In the genomic region with DNA sequence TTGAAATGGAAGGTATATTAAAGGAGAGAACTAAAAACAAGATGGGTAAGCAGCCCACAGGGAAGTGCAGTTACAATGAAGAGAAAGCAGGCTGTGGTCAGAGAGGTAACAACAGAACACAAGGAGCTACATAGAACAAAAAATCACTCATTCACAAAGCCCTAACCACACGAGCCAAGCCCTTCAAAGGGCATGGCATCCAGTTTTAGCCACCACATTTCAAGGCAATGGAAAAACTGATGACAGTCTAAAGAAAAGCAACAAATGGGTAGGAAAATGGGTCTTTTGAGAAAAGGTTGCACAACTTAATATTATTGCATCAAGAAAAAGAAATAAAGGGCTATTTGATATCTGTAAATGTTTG, we compare ENCODE assay signal across 18 cellular contexts. TPM values are rescaled to one million over a fixed set of nuclear protein-coding genes. Genes with fewer than 3 reads are reported as not detected.
DNase-seq lines count a peak whose midpoint lies in the region; ATAC-seq and TF ChIP-seq lines count a peak whose summit lies in the region.
"Had no signal": no experiment of that assay in that cellular context is flagged by ENCODE, and none has a peak within 500 bp of the region (broad histone marks: within the 10 kb centered on the region; RNA-seq: fewer than 3 reads in every experiment).

No MANE protein-coding gene starts in this region.

- intact Hi-C loops in esophagus muscularis mucosa (cut with DNase I) (no loop called here), sciatic nerve (cut with DNase I) (no loop called here), ovary (cut with DNase I) (no loop called here)

- H2BK5ac ChIP-seq in mesenchymal stem cell (ENCODE audit: low read depth, low read length, poor library complexity, severe bottlenecking): no peak overlapping the region

- no peaks in the 10 kb centered on the region for H3K27me3 ChIP-seq in esophagus muscularis mucosa
- H3K27me3 ChIP-seq in ovary: no peaks in the 10 kb centered on the region
- H3K27me3 ChIP-seq in mesenchymal stem cell (ENCODE audit: control insufficient read depth in 1 of 2, insufficient read depth in 1 of 2, low read length in 2 of 2): peaks cover 0 to 38% of the 10 kb centered on the region in 2 experiments
- H3K27me3 ChIP-seq: Peyer's patch had no signal

- no peaks in the 10 kb centered on the region for H3K79me1 ChIP-seq in mesenchymal stem cell (replicated peaks; ENCODE audit: low read length, poor library complexity, severe bottlenecking)

- no peak for TF ChIP-seq EP300 in esophagus muscularis mucosa (IDR thresholded peaks at IDR 0.05)
- no peak for TF ChIP-seq EP300 in ovary (IDR thresholded peaks at IDR 0.05)

- H4K91ac ChIP-seq in mesenchymal stem cell (ENCODE audit: low read length): no peak overlapping the region

- TF ChIP-seq CTCF in esophagus muscularis mucosa (IDR thresholded peaks at IDR 0.05) (no peak), ovary (IDR thresholded peaks at IDR 0.05) (no peak), osteocyte (IDR thresholded peaks at IDR 0.05) (no peak)

- no peak overlapping the region for H2AFZ ChIP-seq in mesenchymal stem cell (ENCODE audit: low read depth, low read length)

- H3K4me3 Mint-ChIP-seq in osteocyte (ENCODE audit: unreplicated experiment): no peak overlapping the region

- peaks cover 76% of the 10 kb centered on the region for H3K27me3 Mint-ChIP-seq in osteocyte (ENCODE audit: unreplicated experiment)

- no peak overlapping the region for H3K14ac ChIP-seq in mesenchymal stem cell (ENCODE audit: low read length in 2 of 2)

- H3K23ac ChIP-seq in mesenchymal stem cell (ENCODE audit: low read length in 2 of 2): no peak overlapping the region

- no peaks in the 10 kb centered on the region for H3K9me3 ChIP-seq in esophagus muscularis mucosa
- no peaks in the 10 kb centered on the region for H3K9me3 ChIP-seq in ovary
- no peaks in the 10 kb centered on the region for H3K9me3 ChIP-seq in mesenchymal stem cell (ENCODE audit: control insufficient read depth, low read length)
- H3K9me3 ChIP-seq: Peyer's patch had no signal

- H3K9ac ChIP-seq in mesenchymal stem cell (ENCODE audit: low read length): no peak overlapping the region

- H3K36me3 Mint-ChIP-seq in osteocyte (ENCODE audit: unreplicated experiment): no peaks in the 10 kb centered on the region

- H3K4me3 ChIP-seq in esophagus muscularis mucosa: no peak overlapping the region
- no peak overlapping the region for H3K4me3 ChIP-seq in ovary
- H3K4me3 ChIP-seq in mesenchymal stem cell (ENCODE audit: insufficient read depth in 1 of 2, low read depth in 1 of 2, low read length in 2 of 2): no peak overlapping the region
- H3K4me3 ChIP-seq: Peyer's patch had no signal

- H3K36me3 ChIP-seq in esophagus muscularis mucosa (peaks cover 3 to 83% (median 37%) of the 10 kb centered on the region in 4 donors), ovary (no peaks in the 10 kb centered on the region), mesenchymal stem cell (ENCODE audit: control insufficient read depth in 1 of 2, insufficient read depth in 2 of 2, low read depth in 1 of 2, low read length in 2 of 2) (no peaks in the 10 kb centered on the region)
- H3K36me3 ChIP-seq: Peyer's patch had no signal

- peak; percentile 2 for DNase-seq in NCI-H2107 treated with DMSO at 0.1 percent for 48 hours (lab: John Stamatoyannopoulos, UW; ENCODE audit: unreplicated experiment)
- DNase-seq in NCI-H2107 (lab: John Stamatoyannopoulos, UW): no peak
- DNase-seq in esophagus muscularis mucosa (ENCODE audit: extremely low spot score): peak; percentile 10
- no peak for DNase-seq in sciatic nerve (ENCODE audit: low spot score)
- DNase-seq in ovary: no peak
- no peak for DNase-seq in osteocyte (ENCODE audit: extremely low spot score, unreplicated experiment)
- no peak for DNase-seq in mesenchymal stem cell
- DNase-seq: EL, HCEC 1CT, Kasumi-1, NCI-H1417, NCI-H1930, NCI-H510A treated with DMSO at 0.1 percent for 48 hours, Peyer's patch, SHP77 treated with DMSO at 0.1 percent for 48 hours had no signal

- no peak overlapping the region for H2AK5ac ChIP-seq in mesenchymal stem cell (ENCODE audit: low read length, severe bottlenecking)

- no peaks in the 10 kb centered on the region for H3K4me1 Mint-ChIP-seq in osteocyte (ENCODE audit: unreplicated experiment)

- ATAC-seq in sciatic nerve: peak; percentile 95

- H3K18ac ChIP-seq in mesenchymal stem cell (ENCODE audit: low read depth in 1 of 2, low read length in 2 of 2): no peak overlapping the region

- 38% methylated on average over 1 of the region's 1 CpG for WGBS in esophagus muscularis mucosa
- whole genome bisulfite sequencing in ovary, 3 donors: 23 to 50% (median 35%) methylated on average over 1 of the region's 1 CpG
- 80% methylated on average over 1 of the region's 1 CpG for WGBS in mesenchymal stem cell

- TF ChIP-seq POLR2A in esophagus muscularis mucosa (IDR thresholded peaks at IDR 0.05; ENCODE audit: low read depth) (no peak), ovary (IDR thresholded peaks at IDR 0.05) (no peak)

- H2BK12ac ChIP-seq in mesenchymal stem cell (ENCODE audit: low read length in 2 of 2): no peak overlapping the region

- no peak overlapping the region for H3K4ac ChIP-seq in mesenchymal stem cell (ENCODE audit: low read depth in 1 of 2, low read length in 2 of 2)

- H3K9me3 Mint-ChIP-seq in osteocyte (ENCODE audit: unreplicated experiment): no peaks in the 10 kb centered on the region

- H4K8ac ChIP-seq in mesenchymal stem cell (ENCODE audit: low read length): no peak overlapping the region

- no peak overlapping the region for H3K4me2 ChIP-seq in mesenchymal stem cell (ENCODE audit: low read length, poor library complexity, severe bottlenecking)

- H3K27ac Mint-ChIP-seq in osteocyte (ENCODE audit: unreplicated experiment): no peak overlapping the region

- H3K27ac ChIP-seq in angular gyrus (ENCODE audit: low read depth, low read length) (peak overlapping the region; percentile 78), esophagus muscularis mucosa (replicated peaks in 1 of 4) (no peak overlapping the region), ovary (no peak overlapping the region), mesenchymal stem cell (ENCODE audit: low read length, poor library complexity, severe bottlenecking) (no peak overlapping the region)
- H3K27ac ChIP-seq: 22Rv1, C4-2B, Peyer's patch had no signal

- H3K4me1 ChIP-seq in esophagus muscularis mucosa (peaks cover 19 to 23% (median 22%) of the 10 kb centered on the region in 4 donors), ovary (ENCODE audit: insufficient read depth) (no peaks in the 10 kb centered on the region), mesenchymal stem cell (ENCODE audit: control insufficient read depth, insufficient read depth, low read depth, low read length) (no peaks in the 10 kb centered on the region)
- H3K4me1 ChIP-seq: Peyer's patch had no signal

- no peak overlapping the region for H2BK15ac ChIP-seq in mesenchymal stem cell (ENCODE audit: low read depth, poor library complexity, severe bottlenecking)

- no peak overlapping the region for H2BK120ac ChIP-seq in mesenchymal stem cell (ENCODE audit: low read depth, low read length)

RNA-seq across cellular contexts. Expression of a gene that starts 37.5 kb away (rescaled TPM):
- total RNA-seq in esophagus muscularis mucosa: 100 to 1,000 TPM in 1 of 4 donors, 10 to 100 TPM in 3; 39.5 to 104 (median 61.7) TPM
- 60.7 TPM for total RNA-seq in sciatic nerve
- 10 to 100 TPM in 5 of 7 donors, 1 to 10 TPM in 2; 6.0 to 35.6 (median 13.9) TPM for total RNA-seq in ovary
- polyA plus RNA-seq in ovary: 10 to 100 TPM in 1 of 2 donors, 1 to 10 TPM in 1; 8.8 to 36.4 TPM
- total RNA-seq in osteocyte: 0.18 and 0.24 TPM in 2 replicates
- polyA plus RNA-seq in mesenchymal stem cell (2013, experiment 1 of 2): 1.7 TPM
- polyA plus RNA-seq in mesenchymal stem cell (2013, experiment 2 of 2): 1.5 TPM

Comparison
In these comparisons a context has a peak if more than half of its experiments do, and no peak if none do; other contexts are left out.
1. DNase-seq: peak in NCI-H2107 treated with DMSO at 0.1 percent for 48 hours (single experiment) and esophagus muscularis mucosa (single experiment); none in NCI-H2107 (single experiment), sciatic nerve (single experiment), ovary (0 of 5), osteocyte (single experiment) and mesenchymal stem cell (single experiment).